In genomic region chr21:25457411-25457810, GRCh38 we compare ENCODE assay signal across 8 cellular contexts.
DNase-seq lines count a peak whose midpoint lies in the region; ATAC-seq and TF ChIP-seq lines count a peak whose summit lies in the region.

No MANE protein-coding gene starts in this region.

- in situ Hi-C loops in astrocyte of the cerebellum (cut with HindIII; ENCODE audit: low sequenced_read_pairs) = no loop called here

- DNase-seq in GM12864 (ENCODE audit: low read depth) = peak; percentile 84
- DNase-seq in Karpas-422 = peak; percentile 66
- DNase-seq in astrocyte of the cerebellum (ENCODE audit: low read depth) = peak; percentile 71
- DNase-seq in omental fat pad (ENCODE audit: low spot score) = no peak
- no peak for DNase-seq in OCI-M2 (lab: John Stamatoyannopoulos, UW; ENCODE audit: unreplicated experiment)
- no peak for DNase-seq in NCI-H1694 (lab: John Stamatoyannopoulos, UW)
- no peak for DNase-seq in tibial artery

- H3K36me3 ChIP-seq in Karpas-422 (ENCODE audit: insufficient read depth, low read length) = no peaks in the 10 kb centered on the region
- no peaks in the 10 kb centered on the region for H3K36me3 ChIP-seq in tibial artery

- no peaks in the 10 kb centered on the region for H3K79me2 ChIP-seq in Karpas-422 (ENCODE audit: low read length)

- no peak overlapping the region for H2AFZ ChIP-seq in Karpas-422 (ENCODE audit: low read length)

- H4K20me1 ChIP-seq in Karpas-422 (ENCODE audit: insufficient read depth, low read depth, low read length) = no peaks in the 10 kb centered on the region

- H3K27me3 ChIP-seq in Karpas-422 (ENCODE audit: low read length) = no peaks in the 10 kb centered on the region
- H3K27me3 ChIP-seq in tibial artery = no peaks in the 10 kb centered on the region

- intact Hi-C loops in tibial artery (cut with DNase I; ENCODE audit: low total_unique reads) = no loop called here

- H3K27ac ChIP-seq in Karpas-422 (ENCODE audit: low read length) = no peak overlapping the region
- H3K27ac ChIP-seq in tibial artery = no peak overlapping the region

- peak overlapping the region; percentile 18 for H3K4me2 ChIP-seq in Karpas-422 (ENCODE audit: low read depth, low read length, poor library complexity, severe bottlenecking)

- no peak overlapping the region for H3K9ac ChIP-seq in Karpas-422 (ENCODE audit: low read length)

- H3K9me3 ChIP-seq in Karpas-422 (ENCODE audit: low read length) (no peaks in the 10 kb centered on the region), tibial artery (no peaks in the 10 kb centered on the region)

- no peak overlapping the region for H3K4me3 ChIP-seq in GM12864 (ENCODE audit: low read depth, low read length)
- H3K4me3 ChIP-seq in Karpas-422 (ENCODE audit: low read length) = no peak overlapping the region
- no peak overlapping the region for H3K4me3 ChIP-seq in astrocyte of the cerebellum (ENCODE audit: low read depth, low read length)
- no peak overlapping the region for H3K4me3 ChIP-seq in tibial artery

- TF ChIP-seq CTCF in GM12864 (IDR thresholded peaks at IDR 0.05; ENCODE audit: low read depth, low read length, missing control alignments) = no peak
- TF ChIP-seq CTCF in astrocyte of the cerebellum (IDR thresholded peaks at IDR 0.05; ENCODE audit: low read depth, low read length, missing control alignments) = no peak
- TF ChIP-seq CTCF in omental fat pad (IDR thresholded peaks at IDR 0.05) = no peak
- no peak for TF ChIP-seq CTCF in tibial artery (IDR thresholded peaks at IDR 0.05)

- peaks cover 9% of the 10 kb centered on the region for H3K4me1 ChIP-seq in Karpas-422 (ENCODE audit: low read length)
- peaks cover 0 to 14% (median 4%) of the 10 kb centered on the region in 4 donors for H3K4me1 ChIP-seq in tibial artery

- H3K9me2 ChIP-seq in Karpas-422 (replicated peaks; ENCODE audit: insufficient read depth, low read length) = no peaks in the 10 kb centered on the region

- ATAC-seq in GM21619 (IDR thresholded peaks at IDR 0.05; ENCODE audit: unreplicated experiment) (peak; percentile 53), omental fat pad (ENCODE audit: low FRiP score) (peak; percentile 92)

Comparison
In these comparisons a context has a peak if more than half of its experiments do, and no peak if none do; other contexts are left out.
1. DNase-seq: peak in GM12864 (single experiment), Karpas-422 (single experiment) and astrocyte of the cerebellum (single experiment); none in omental fat pad (single experiment), OCI-M2 (single experiment), NCI-H1694 (single experiment) and tibial artery (0 of 2).